11 cellular contexts compared by ENCODE assay signal in genomic region chr7:129438839-129439640, GRCh38. TPM values are rescaled to one million over a fixed set of nuclear protein-coding genes. Genes with fewer than 3 reads are reported as not detected.
DNase-seq lines count a peak whose midpoint lies in the region; ATAC-seq, FAIRE-seq and TF ChIP-seq lines count a peak whose summit lies in the region.
"Had no signal": no experiment of that assay in that cellular context is flagged by ENCODE, and none has a peak within 500 bp of the region (broad histone marks: within the 10 kb centered on the region; RNA-seq: fewer than 3 reads in every experiment).

No MANE protein-coding gene starts in this region.

- H3K4me3 ChIP-seq in GM23248 (no peak overlapping the region), Panc1 (ENCODE audit: low read depth in 2 of 2, low read length in 2 of 2) (no peak overlapping the region), K562 (no peak overlapping the region; the same call in 1 of the 2 replicates), lower lobe of right lung (no peak overlapping the region)

- H3K27me3 Mint-ChIP-seq in T-cell = peaks cover 18% of the 10 kb centered on the region in 2 donors

- H3K36me3 ChIP-seq in GM23248 (ENCODE audit: low read depth) (no peaks in the 10 kb centered on the region), Panc1 (ENCODE audit: control insufficient read depth, insufficient read depth, low read length) (no peaks in the 10 kb centered on the region), K562 (ENCODE audit: control insufficient read depth, insufficient read depth, low read length) (peaks cover 62% of the 10 kb centered on the region), lower lobe of right lung (no peaks in the 10 kb centered on the region)

- in situ Hi-C loops in GM23248 (cut with MboI) (no loop called here), Panc1 (cut with HindIII; ENCODE audit: low pct_unique_long_range_greater_than_20kb, low sequenced_read_pairs) (no loop called here), K562 (cut with MboI) (no loop called here)

- no peaks in the 10 kb centered on the region for H3K36me3 Mint-ChIP-seq in T-cell
- H3K36me3 Mint-ChIP-seq: stimulated activated memory B cell treated with anti-CD40 and anti-IgM and Interleukin-4, amounts not matched to agents 10 μg/mL and 1 μg/mL and 100 μg/mL, for 72 hours had no signal

- H3K4me2 ChIP-seq in GM23248 (ENCODE audit: unreplicated experiment) = peak overlapping the region; percentile 41
- H3K4me2 ChIP-seq in K562 (ENCODE audit: insufficient read depth, low read length) = peak overlapping the region; percentile 63

- peak overlapping the region; percentile 26; the same call in 1 of the 2 replicates for H3K27ac ChIP-seq in GM23248
- H3K27ac ChIP-seq in Panc1 (ENCODE audit: low read length) = no peak overlapping the region
- H3K27ac ChIP-seq in K562 (ENCODE audit: extremely low read depth, low read depth, low read length) = peak overlapping the region; percentile 87
- H3K27ac ChIP-seq in lower lobe of right lung = no peak overlapping the region
- H3K27ac ChIP-seq: HL-60 had no signal

- H3K9me3 ChIP-seq in GM23248 (ENCODE audit: low read depth) = no peaks in the 10 kb centered on the region
- no peaks in the 10 kb centered on the region for H3K9me3 ChIP-seq in Panc1 (ENCODE audit: control insufficient read depth, insufficient read depth, low read depth, low read length)
- no peaks in the 10 kb centered on the region for H3K9me3 ChIP-seq in K562 (replicated peaks; ENCODE audit: control insufficient read depth, insufficient read depth, low read depth, low read length)
- H3K9me3 ChIP-seq in lower lobe of right lung = no peaks in the 10 kb centered on the region

- no peaks in the 10 kb centered on the region for H3K9me3 Mint-ChIP-seq in T-cell
- H3K9me3 Mint-ChIP-seq: stimulated activated memory B cell treated with anti-CD40 and anti-IgM and Interleukin-4, amounts not matched to agents 10 μg/mL and 1 μg/mL and 100 μg/mL, for 72 hours had no signal

- H3K9ac ChIP-seq in GM23248 (no peak overlapping the region), K562 (ENCODE audit: insufficient read depth in 1 of 2, low read depth in 2 of 2, low read length in 2 of 2) (peak overlapping the region in 1 of 2 experiments; percentile 61; a peak in 2 of 4 replicates)

- H3K79me2 ChIP-seq in GM23248 (ENCODE audit: insufficient read depth) (no peaks in the 10 kb centered on the region), K562 (ENCODE audit: control insufficient read depth, insufficient read depth, low read length) (peaks cover 79% of the 10 kb centered on the region)

- peak; percentile 15 to 21; a peak in 2 of 4 replicates for TF ChIP-seq RAD21 in K562 (CRISPR knock-in tag; conservative IDR thresholded peaks at IDR 0.05 in 1 of 2, IDR thresholded peaks at IDR 0.05 in 1 of 2)

- H3K27me3 ChIP-seq in GM23248 (replicated peaks; ENCODE audit: insufficient read depth) (no peaks in the 10 kb centered on the region), Panc1 (ENCODE audit: control insufficient read depth, insufficient read depth, low read length) (peaks cover 6% of the 10 kb centered on the region; the same call in 1 of the 2 replicates), K562 (ENCODE audit: control insufficient read depth in 2 of 2, insufficient read depth in 2 of 2, low read length in 2 of 2) (no peaks in the 10 kb centered on the region), lower lobe of right lung (ENCODE audit: low read depth) (peaks cover 10% of the 10 kb centered on the region)

- H3K27ac Mint-ChIP-seq in T-cell = no peak overlapping the region
- H3K27ac Mint-ChIP-seq: stimulated activated memory B cell treated with anti-CD40 and anti-IgM and Interleukin-4, amounts not matched to agents 10 μg/mL and 1 μg/mL and 100 μg/mL, for 72 hours had no signal

- no peaks in the 10 kb centered on the region for H3K9me1 ChIP-seq in K562 (ENCODE audit: control insufficient read depth, insufficient read depth, low read length)

- TF ChIP-seq CTCF in Panc1 (IDR thresholded peaks at IDR 0.05) (no peak), K562 (IDR thresholded peaks at IDR 0.05 in 2 of 3, conservative IDR thresholded peaks at IDR 0.05 in 1 of 3; ENCODE audit: insufficient read depth in 2 of 3, low read depth in 1 of 3, low read length in 3 of 3) (peak in 1 of 3 experiments; percentile 2; a peak in 1 of 6 replicates), lower lobe of right lung (IDR thresholded peaks at IDR 0.05) (no peak)

- POLR2A ChIA-PET in Panc1 (lab: Charles Lee) = interaction anchor here (0.6 kb wide), 1 partner anchor 40 kb away, joined by 3 read pairs; no protein-coding TSS in a partner anchor
- POLR2A ChIA-PET in K562 (lab: Yijun Ruan, JAX) = interaction anchor here (0.6 to 1.9 kb wide), 20 partner anchors 8 to 1318 kb away, joined by 3 to 13 read pairs (median 4); partner anchors contain the start of gene NRF1
- POLR2A ChIA-PET in T-cell (lab: Charles Lee) = no interaction called here

- WGBS in GM23248 (ENCODE audit: low coverage in 1 of 2, low lambda C conversion rate in 2 of 2, missing lambda C conversion rate in 2 of 2), 2 experiments = 30 to 32% methylated on average over 5 of the region's 5 CpGs
- 1% methylated on average over 5 of the region's 5 CpGs for WGBS in K562 (ENCODE audit: insufficient coverage, low coverage, missing lambda C conversion rate)

- peak; percentile 88 for FAIRE-seq in K562 (lab: Jason Lieb, UNC)

- peak; percentile 15; the same call in 1 of the 2 replicates for ATAC-seq in Panc1
- ATAC-seq in K562 = peak; percentile 72
- ATAC-seq in HG02759 (IDR thresholded peaks at IDR 0.05; ENCODE audit: unreplicated experiment) = no peak
- no peak for ATAC-seq in lower lobe of right lung
- ATAC-seq in GM18498 (IDR thresholded peaks at IDR 0.05; ENCODE audit: unreplicated experiment) = no peak
- no peak for ATAC-seq in T-cell (replicated peaks in 1 of 4)
- ATAC-seq: stimulated activated memory B cell treated with anti-CD40 and anti-IgM and Interleukin-4, amounts not matched to agents 10 μg/mL and 1 μg/mL and 100 μg/mL, for 72 hours had no signal

- no peak overlapping the region for H3K4me3 Mint-ChIP-seq in T-cell
- H3K4me3 Mint-ChIP-seq: stimulated activated memory B cell treated with anti-CD40 and anti-IgM and Interleukin-4, amounts not matched to agents 10 μg/mL and 1 μg/mL and 100 μg/mL, for 72 hours had no signal

- H2AFZ ChIP-seq in GM23248 (no peak overlapping the region), K562 (ENCODE audit: low read depth, low read length) (peak overlapping the region; percentile 70)

- H3K9me2 ChIP-seq in GM23248 (ENCODE audit: insufficient read depth) = no peaks in the 10 kb centered on the region

- H4K20me1 ChIP-seq in GM23248 (ENCODE audit: insufficient read depth) = no peaks in the 10 kb centered on the region
- H4K20me1 ChIP-seq in K562 (replicated peaks; ENCODE audit: control insufficient read depth, insufficient read depth, low read length) = no peaks in the 10 kb centered on the region

- CTCF ChIA-PET in Panc1 (lab: Charles Lee) (interaction anchor here (0.6 kb wide), 1 partner anchor 1435 kb away, joined by 9 read pairs; no protein-coding TSS in a partner anchor), K562 (lab: Yijun Ruan, JAX; ENCODE audit: low intra/inter-chr PET ratio) (no interaction called here), T-cell (lab: Charles Lee) (no interaction called here)

- H3K4me1 Mint-ChIP-seq in T-cell = peaks cover 6 to 8% (median 8%) of the 10 kb centered on the region in 3 donors

- intact Hi-C loops in Panc1 (cut with micrococcal nuclease; ENCODE audit: unreplicated experiment) = no loop called here
- intact Hi-C loops in K562 (cut with micrococcal nuclease) = loop anchor here (2.0 to 5.0 kb wide), 2 partner anchors 16 to 518 kb away; no protein-coding TSS in a partner anchor
- intact Hi-C loops in lower lobe of right lung (cut with DNase I) = no loop called here

- DNase-seq in GM23248 (peak; percentile 70), Panc1 (ENCODE audit: low read depth, low spot score) (peak; percentile 95), K562 (ENCODE audit: extremely low read depth in 1 of 4, low spot score in 3 of 4) (peak; percentile 84 to 96 (median 88)), lower lobe of right lung (no peak), T-cell (no peak)
- peak; percentile 39 to 70 for DNase-seq in stimulated activated CD4-positive, alpha-beta T cell treated with anti-CD3 and anti-CD28 coated beads, Interleukin-12 subunit alpha, Interleukin-12 subunit beta, amount 100 ng/mL, for 24 hours (ENCODE audit: low read depth in 2 of 2)
- DNase-seq: hippocampal formation had no signal

- H3K4me1 ChIP-seq in GM23248 (ENCODE audit: insufficient read depth) (peaks cover 13% of the 10 kb centered on the region), Panc1 (ENCODE audit: control insufficient read depth, insufficient read depth, low read length) (no peaks in the 10 kb centered on the region; the same call in 1 of the 2 replicates), K562 (replicated peaks in 1 of 2; ENCODE audit: control insufficient read depth in 2 of 2, insufficient read depth in 2 of 2, low read length in 2 of 2) (peaks cover 35 to 56% of the 10 kb centered on the region in 2 experiments), lower lobe of right lung (peaks cover 10% of the 10 kb centered on the region)

- TF ChIP-seq EP300 in K562 (IDR thresholded peaks at IDR 0.05; ENCODE audit: low read length) = peak; percentile 96

- TF ChIP-seq POLR2A in K562 (conservative IDR thresholded peaks at IDR 0.05) = peak; percentile 53

- H3F3A ChIP-seq in GM23248 (ENCODE audit: insufficient read depth) = 0 out of 2 replicates have a peak, but pooled peaks cover 6% of the 10 kb centered on the region

- no TSS peak for BruUV-seq in Panc1 (replicated peaks; lab: Mats Ljungman, UMichigan)
- BruUV-seq in K562 (replicated peaks; lab: Mats Ljungman, UMichigan) = no TSS peak

RNA-seq across cellular contexts. Expression of gene STRIP2, which starts 4.8 kb away (rescaled TPM):
- total RNA-seq in GM23248 (2014; rRNA removed; shearing (Covaris generic)) = 2.2 and 2.5 TPM in 2 replicates
- polyA plus RNA-seq in GM23248 (2016; fragmentation: Nextera tagmentation; extraction: Ambion mirVana) (1.5 and 1.9 TPM in 2 replicates), K562 (2011; rRNA removed) (81.8 and 104 TPM in 2 replicates), K562 (2014; fragmentation: Illumina TruSeq; extraction: Trizol) (42.3 TPM in 2 replicates), K562 (2014; fragmentation: Nextera tagmentation; extraction: Ambion mirVana) (10 to 100 TPM; 10.1 to 13.8 TPM), K562 (2014; rRNA removed) (52.9 and 55.1 TPM in 2 replicates)
- total RNA-seq in Panc1 (2021; ENCODE audit: unreplicated experiment) (5.1 TPM), K562 (2014; rRNA removed) (38.5 and 39.8 TPM in 2 replicates), K562 (2014; rRNA removed; fragmentation: Illumina TruSeq; extraction: Trizol) (40.8 and 41.7 TPM in 2 replicates), K562 (2015; rRNA removed; fragmentation: Illumina TruSeq; extraction: Trizol) (52.4 and 54.7 TPM in 2 replicates), K562 (2021) (50.3 and 56.3 TPM in 2 replicates), lower lobe of right lung (1.3 TPM), T-cell (under 1 TPM; 0.39 to 0.47 (median 0.42) TPM)
- 2.4 TPM for polyA plus RNA-seq in Panc1 (2012; ENCODE audit: insufficient read length)
- total RNA-seq in K562 (2011; cell fraction: chromatin; rRNA removed; ENCODE audit: low replicate concordance) = 202 and 262 TPM in 2 replicates
- 90.7 and 112 TPM in 2 replicates for total RNA-seq in K562 (2011; cell fraction: nucleolus; rRNA removed)
- 109 and 122 TPM in 2 replicates for total RNA-seq in K562 (2011; cell fraction: nucleoplasm; rRNA removed)
- polyA plus RNA-seq in K562 (2011; cell fraction: cytosol; rRNA removed) = 27.2 and 41.8 TPM in 2 replicates
- 388 and 426 TPM in 2 replicates for polyA plus RNA-seq in K562 (2011; cell fraction: nucleus; rRNA removed)
- 46.1 and 56.3 TPM in 2 replicates for polyA plus RNA-seq in K562 (2012)
- 62.4 and 66.1 TPM in 2 replicates for polyA minus RNA-seq in K562 (2011; rRNA and poly(A)+ RNA removed)
- polyA minus RNA-seq in K562 (2011; cell fraction: cytosol; rRNA and poly(A)+ RNA removed) = 32.6 and 37.9 TPM in 2 replicates
- polyA minus RNA-seq in K562 (2011; cell fraction: nucleus; rRNA and poly(A)+ RNA removed) = 79.6 and 139 TPM in 2 replicates

Comparison
In these comparisons a context has a peak if more than half of its experiments do, and no peak if none do; other contexts are left out.
1. DNase-seq: peak in GM23248 (single experiment), Panc1 (single experiment), K562 (4 of 4) and stimulated activated CD4-positive, alpha-beta T cell treated with anti-CD3 and anti-CD28 coated beads, Interleukin-12 subunit alpha, Interleukin-12 subunit beta, amount 100 ng/mL, for 24 hours (2 of 2); none in lower lobe of right lung (single experiment) and T-cell (0 of 34).
2. H3K27ac ChIP-seq: peak in GM23248 (single experiment) and K562 (single experiment); none in Panc1 (single experiment) and lower lobe of right lung (single experiment).
3. ATAC-seq: peak in Panc1 (single experiment) and K562 (single experiment); none in HG02759 (single experiment), lower lobe of right lung (0 of 2), GM18498 (single experiment) and T-cell (0 of 4).
4. POLR2A ChIA-PET loops: an anchor here in Panc1 (0.6 kb wide) and K562 (0.6 to 1.9 kb wide); none called in T-cell.